ENCODE assay signal across 8 cellular contexts in genomic region chr5:7392401-7393024, GRCh38. TPM values are rescaled to one million over a fixed set of nuclear protein-coding genes. Genes with fewer than 3 reads are reported as not detected.
DNase-seq lines count a peak whose midpoint lies in the region; ATAC-seq and TF ChIP-seq lines count a peak whose summit lies in the region.

No MANE protein-coding gene starts in this region.

- intact Hi-C loops in Calu3 (cut with micrococcal nuclease; ENCODE audit: unreplicated experiment): loop anchor here (1.0 to 5.0 kb wide), 4 partner anchors 130 to 627 kb away; no protein-coding TSS in a partner anchor

- H3K4me3 ChIP-seq in LNCaP clone FGC (ENCODE audit: low read depth, low read length) (no peak overlapping the region), kidney epithelial cell (ENCODE audit: low read depth, low read length) (no peak overlapping the region)

- no peaks in the 10 kb centered on the region for H3K36me3 ChIP-seq in kidney epithelial cell (ENCODE audit: control insufficient read depth, insufficient read depth, low read length)

- H3K27ac Mint-ChIP-seq in Calu3 (ENCODE audit: unreplicated experiment): no peak overlapping the region
- no peak overlapping the region for H3K27ac Mint-ChIP-seq in T-cell

- H3K27me3 Mint-ChIP-seq in Calu3 (ENCODE audit: unreplicated experiment): peaks cover 14% of the 10 kb centered on the region
- peaks cover 26 to 36% of the 10 kb centered on the region in 2 donors for H3K27me3 Mint-ChIP-seq in T-cell

- H3K9me3 Mint-ChIP-seq in Calu3 (ENCODE audit: low read depth, unreplicated experiment) (no peaks in the 10 kb centered on the region), T-cell (no peaks in the 10 kb centered on the region)

- H3K4me3 Mint-ChIP-seq in Calu3 (ENCODE audit: low read depth, unreplicated experiment): no peak overlapping the region
- no peak overlapping the region for H3K4me3 Mint-ChIP-seq in T-cell

- CTCF ChIA-PET in Calu3 (lab: Charles Lee) (interaction anchor here (0.6 to 1.0 kb wide), 2 partner anchors 27 to 626 kb away, joined by 3 read pairs; no protein-coding TSS in a partner anchor), T-cell (lab: Charles Lee) (no interaction called here)

- peak overlapping the region; percentile 88 for H3K27ac ChIP-seq in VCaP

- TF ChIP-seq CTCF in Calu3 (IDR thresholded peaks at IDR 0.05; ENCODE audit: unreplicated experiment) (no peak), LNCaP clone FGC (IDR thresholded peaks at IDR 0.05; ENCODE audit: control insufficient read depth, extremely low read depth, insufficient read depth) (peak; percentile 84), VCaP (conservative IDR thresholded peaks at IDR 0.05) (peak; percentile 91), kidney epithelial cell (IDR thresholded peaks at IDR 0.05; ENCODE audit: insufficient read depth, low read length, poor library complexity, severe bottlenecking) (peak; percentile 63), omental fat pad (IDR thresholded peaks at IDR 0.05) (no peak)

- POLR2A ChIA-PET in T-cell (lab: Charles Lee): no interaction called here

- peak; percentile 18 for DNase-seq in Calu3
- DNase-seq in LNCaP clone FGC (ENCODE audit: low read depth): peak; percentile 15
- no peak for DNase-seq in kidney epithelial cell (ENCODE audit: low read depth)
- DNase-seq in activated CD8-positive, alpha-beta memory T cell treated with anti-CD3 and anti-CD28 coated beads, Interleukin-2, amount 50 U/mL, for 48 hours: no peak
- no peak for DNase-seq in T-cell
- no peak for DNase-seq in omental fat pad (ENCODE audit: low spot score)

- no peaks in the 10 kb centered on the region for H3K36me3 Mint-ChIP-seq in Calu3 (ENCODE audit: insufficient read depth, unreplicated experiment)
- H3K36me3 Mint-ChIP-seq in T-cell: no peaks in the 10 kb centered on the region

- peaks cover 32% of the 10 kb centered on the region for H3K27me3 ChIP-seq in kidney epithelial cell (ENCODE audit: control insufficient read depth, insufficient read depth, low read length)

- no peak for ATAC-seq in T-cell (replicated peaks in 1 of 4)
- ATAC-seq in omental fat pad (ENCODE audit: low FRiP score): no peak
- ATAC-seq in GM21528 (IDR thresholded peaks at IDR 0.05; ENCODE audit: low FRiP score, unreplicated experiment): no peak

- no TSS peak for BruUV-seq in Calu3 (replicated peaks; lab: Mats Ljungman, UMichigan)

- H3K4me1 Mint-ChIP-seq in Calu3 (ENCODE audit: low read depth, unreplicated experiment) (no peaks in the 10 kb centered on the region), T-cell (peaks cover 5 to 6% (median 5%) of the 10 kb centered on the region in 3 donors)

RNA-seq across cellular contexts. Expression of gene ADCY2, which starts 3.4 kb away (rescaled TPM):
- total RNA-seq in Calu3 (2022) (not detected in 2 replicates), kidney epithelial cell (0.25 and 0.62 TPM in 2 replicates), T-cell (under 1 TPM in 2 of 5 donors, not detected in 3; 0.23 to 0.32 TPM), omental fat pad (1 to 10 TPM; 1.1 to 2.4 (median 1.7) TPM)

Comparison
In these comparisons a context has a peak if more than half of its experiments do, and no peak if none do; other contexts are left out.
1. DNase-seq: peak in Calu3 (single experiment) and LNCaP clone FGC (single experiment); none in kidney epithelial cell (single experiment), activated CD8-positive, alpha-beta memory T cell treated with anti-CD3 and anti-CD28 coated beads, Interleukin-2, amount 50 U/mL, for 48 hours (single experiment), T-cell (0 of 34) and omental fat pad (single experiment).
2. CTCF ChIP-seq: peak in LNCaP clone FGC (single experiment), VCaP (single experiment) and kidney epithelial cell (single experiment); none in Calu3 (single experiment) and omental fat pad (0 of 3).